15 cellular contexts compared by ENCODE assay signal in the genomic region with DNA sequence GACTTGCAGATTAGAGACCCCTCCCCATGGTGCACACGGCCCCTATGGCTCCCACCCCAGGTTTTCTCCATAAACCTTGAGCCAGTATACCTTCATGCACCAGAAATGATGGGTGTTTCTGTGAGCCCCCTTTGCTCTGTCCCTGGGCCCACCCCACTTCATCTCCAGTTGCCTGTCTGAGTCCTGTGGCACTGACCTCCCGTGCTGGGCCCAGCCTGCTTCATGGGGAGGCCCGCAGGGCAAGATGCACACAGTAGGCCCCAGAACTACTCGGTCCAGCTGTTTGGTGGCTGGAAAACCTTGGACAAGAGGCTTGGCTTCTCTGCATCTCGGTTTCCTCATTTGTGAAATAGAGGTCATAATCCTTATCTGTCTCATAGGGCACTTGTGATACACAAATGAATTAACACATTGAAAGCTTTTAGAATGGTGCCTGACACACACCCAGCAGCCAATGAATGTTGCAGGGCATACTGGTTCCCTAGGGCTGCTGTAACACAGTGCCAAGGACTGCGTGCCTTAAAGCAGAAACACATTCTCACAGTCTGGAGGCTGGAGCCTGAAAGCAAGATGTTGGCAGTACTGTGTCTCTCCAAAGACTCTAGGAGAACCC. TPM values are rescaled to one million over a fixed set of nuclear protein-coding genes. Genes with fewer than 3 reads are reported as not detected.
A peak's percentile ranks its signal among the peaks of the same experiment; 100 is the strongest.
DNase-seq lines count a peak whose midpoint lies in the region; ATAC-seq, FAIRE-seq and TF ChIP-seq lines count a peak whose summit lies in the region.
"Had no signal": no experiment of that assay in that cellular context is flagged by ENCODE, and none has a peak within 500 bp of the region (broad histone marks: within the 10 kb centered on the region; RNA-seq: fewer than 3 reads in every experiment).

No MANE protein-coding gene starts in this region.

- H3K4me3 ChIP-seq in mucosa of descending colon (no peak overlapping the region), small intestine (ENCODE audit: low read depth in 1 of 2, low read length in 2 of 2) (no peak overlapping the region), SJCRH30 (no peak overlapping the region)
- H3K4me3 ChIP-seq: A549, GM23248 had no signal

- TF ChIP-seq POLR2A in GM18505 (IDR thresholded peaks at IDR 0.05; ENCODE audit: borderline replicate concordance, extremely low read depth, insufficient read depth, insufficient read length) (no peak), GM12892 (IDR thresholded peaks at IDR 0.05; ENCODE audit: low read depth, low read length) (no peak)

- FAIRE-seq in small intestine (lab: Jason Lieb, UNC) (no peak), GM12892 (lab: Jason Lieb, UNC) (no peak)
- FAIRE-seq: A549 had no signal

- peak; percentile 48 for ATAC-seq in mucosa of descending colon
- no peak for ATAC-seq in GM18505 (IDR thresholded peaks at IDR 0.05; ENCODE audit: unreplicated experiment)
- ATAC-seq: A549 had no signal

- peaks cover under 1% of the 10 kb centered on the region for H3K9me3 ChIP-seq in mucosa of descending colon
- H3K9me3 ChIP-seq in small intestine (ENCODE audit: control insufficient read depth, low read depth), result no peaks in the 10 kb centered on the region
- H3K9me3 ChIP-seq in SJCRH30 (replicated peaks), result peaks cover 6% of the 10 kb centered on the region

- WGBS in small intestine, 3 donors, result 26 to 64% (median 36%) methylated on average over 6 of the region's 6 CpGs

- no peaks in the 10 kb centered on the region for H3K36me3 ChIP-seq in mucosa of descending colon (ENCODE audit: low read depth)
- no peaks in the 10 kb centered on the region for H3K36me3 ChIP-seq in small intestine (ENCODE audit: control insufficient read depth in 2 of 2, insufficient read depth in 2 of 2, low read length in 2 of 2)
- H3K36me3 ChIP-seq in SJCRH30, result 0 out of 2 replicates have a peak, but pooled peaks cover 3% of the 10 kb centered on the region

- peaks cover 42% of the 10 kb centered on the region for H3K4me1 ChIP-seq in mucosa of descending colon (ENCODE audit: low read depth)
- H3K4me1 ChIP-seq in small intestine (ENCODE audit: control insufficient read depth in 2 of 2, insufficient read depth in 1 of 2, low read depth in 1 of 2, low read length in 1 of 2), result peaks cover 4 to 5% of the 10 kb centered on the region in 2 donors
- H3K4me1 ChIP-seq in SJCRH30, result peaks cover 56% of the 10 kb centered on the region

- TF ChIP-seq CTCF in C4-2B (conservative IDR thresholded peaks at IDR 0.05) (no peak), mucosa of descending colon (IDR thresholded peaks at IDR 0.05) (no peak)

- no peaks in the 10 kb centered on the region for H3K27me3 ChIP-seq in small intestine (ENCODE audit: control insufficient read depth in 2 of 2, insufficient read depth in 2 of 2, low read length in 2 of 2)
- no peaks in the 10 kb centered on the region for H3K27me3 ChIP-seq in SJCRH30

- DNase-seq in epithelial cell of prostate (ENCODE audit: low read depth, low spot score) (no peak), mucosa of descending colon (no peak), small intestine (peak; percentile 77), GM12892 (ENCODE audit: insufficient read length) (no peak), SJCRH30 (no peak)
- DNase-seq: C1 segment of cervical spinal cord, EL, GM23248, HCEC 1CT, NCI-H1105, NCI-H1694, NCI-H526 treated with DMSO at 0.1 percent for 48 hours had no signal

- intact Hi-C loops in mucosa of descending colon (cut with DNase I, micrococcal nuclease), result no loop called here

- H3K27ac ChIP-seq in C4-2B, result peak overlapping the region; percentile 91
- peak overlapping the region; percentile 88 for H3K27ac ChIP-seq in epithelial cell of prostate
- H3K27ac ChIP-seq in small intestine (ENCODE audit: low read depth in 1 of 2, low read length in 1 of 2), result peak overlapping the region in 1 of 2 donors; percentile 81
- no peak overlapping the region for H3K27ac ChIP-seq in SJCRH30
- H3K27ac ChIP-seq: GM23248 had no signal

RNA-seq across cellular contexts. Expression of gene SH3BP4, which starts 58.4 kb away (rescaled TPM):
- 10 to 100 TPM; 18.0 to 30.4 (median 29.6) TPM for total RNA-seq in mucosa of descending colon
- 10 to 100 TPM in 1 of 3 donors, 1 to 10 TPM in 2; 3.6 to 36.7 (median 5.1) TPM for polyA plus RNA-seq in small intestine
- not detected for polyA plus RNA-seq in GM12892 (2012; ENCODE audit: missing spikeins)
- 32.9 and 35.5 TPM in 2 replicates for total RNA-seq in SJCRH30 (2014; rRNA removed; shearing (Covaris generic))
